ENCODE assay signal across 20 cellular contexts in genomic region chr1:6271001-6271400, GRCh38. TPM values are rescaled to one million over a fixed set of nuclear protein-coding genes. Genes with fewer than 3 reads are reported as not detected.
"Had no signal": no experiment of that assay in that cellular context is flagged by ENCODE, and none has a peak within 500 bp of the region (broad histone marks: within the 10 kb centered on the region; RNA-seq: fewer than 3 reads in every experiment).

No MANE protein-coding gene starts in this region.

- DNase-seq: activated CD4-positive, alpha-beta T cell treated with anti-CD3 and anti-CD28 coated beads, Interleukin-2, amount 10 ng/mL, durations not matched to agents 24 days and 14 days; activated naive CD4-positive, alpha-beta T cell treated with anti-CD3 and anti-CD28 coated beads, Interleukin-2, amount 50 U/mL, for 16 hours; body of pancreas; immature natural killer cell; naive thymus-derived CD4-positive, alpha-beta T cell; sigmoid colon; stimulated activated CD4-positive, alpha-beta T cell treated with anti-CD3 and anti-CD28 coated beads, Interleukin-2, amount 100 ng/mL, for 24 hours; stimulated activated naive B cell treated with anti-CD40 and anti-IgM and Interleukin-4, amounts not matched to agents 10 μg/mL and 1 μg/mL and 100 μg/mL, for 72 hours had no signal

- H3K27me3 Mint-ChIP-seq: activated CD4-positive, alpha-beta T cell treated with anti-CD3 and anti-CD28 coated beads, Interleukin-2, amount 10 ng/mL, durations not matched to agents 24 days and 14 days; central memory CD8-positive, alpha-beta T cell; naive thymus-derived CD4-positive, alpha-beta T cell; stimulated activated naive B cell treated with anti-CD40 and anti-IgM and Interleukin-4, amounts not matched to agents 10 μg/mL and 1 μg/mL and 100 μg/mL, for 72 hours; type B pancreatic cell had no signal

- ATAC-seq: body of pancreas; naive thymus-derived CD4-positive, alpha-beta T cell; stimulated activated naive B cell treated with anti-CD40 and anti-IgM and Interleukin-4, amounts not matched to agents 10 μg/mL and 1 μg/mL and 100 μg/mL, for 72 hours; WTC11 had no signal

- H3K27me3 ChIP-seq: body of pancreas, sigmoid colon had no signal

- H3K9me3 ChIP-seq: body of pancreas, sigmoid colon had no signal

- H3K9me3 Mint-ChIP-seq: activated CD4-positive, alpha-beta T cell treated with anti-CD3 and anti-CD28 coated beads, Interleukin-2, amount 10 ng/mL, durations not matched to agents 24 days and 14 days; activated T-helper 2 cell treated with anti-CD3 and anti-CD28 coated beads, Interferon-gamma antibody, Interleukin-2, Interleukin-4, amounts not matched to agents 10 μg/mL and 5 μg/mL and 100 μg/mL, durations not matched to agents 14 hours and 24 hours and 36 hours; central memory CD8-positive, alpha-beta T cell; immature natural killer cell; naive thymus-derived CD4-positive, alpha-beta T cell; stimulated activated naive B cell treated with anti-CD40 and anti-IgM and Interleukin-4, amounts not matched to agents 10 μg/mL and 1 μg/mL and 100 μg/mL, for 72 hours; T-helper 1 cell treated with Interleukin-12 subunit alpha and Interleukin-12 subunit beta and Interleukin-4 antibody, amounts not matched to agents 30 μg/mL and 1 μg/mL, for 36 hours; type B pancreatic cell; WTC11 had no signal

- H3K4me3 Mint-ChIP-seq: activated CD4-positive, alpha-beta T cell treated with anti-CD3 and anti-CD28 coated beads, Interleukin-2, amount 10 ng/mL, durations not matched to agents 24 days and 14 days; central memory CD8-positive, alpha-beta T cell; immature natural killer cell; naive thymus-derived CD4-positive, alpha-beta T cell; stimulated activated naive B cell treated with anti-CD40 and anti-IgM and Interleukin-4, amounts not matched to agents 10 μg/mL and 1 μg/mL and 100 μg/mL, for 72 hours; T-helper 1 cell treated with Interleukin-12 subunit alpha and Interleukin-12 subunit beta and Interleukin-4 antibody, amounts not matched to agents 30 μg/mL and 1 μg/mL, for 36 hours; type B pancreatic cell; WTC11 had no signal

- H3K36me3 ChIP-seq: sigmoid colon had no signal

- H3K4me3 ChIP-seq: body of pancreas, lung, sigmoid colon had no signal

- H3K4me1 ChIP-seq: body of pancreas had no signal

- H3K36me3 Mint-ChIP-seq: immature natural killer cell; naive thymus-derived CD4-positive, alpha-beta T cell; type B pancreatic cell; WTC11 had no signal

- H3K27ac ChIP-seq: body of pancreas had no signal

- H3K4me1 Mint-ChIP-seq: activated CD4-positive, alpha-beta T cell treated with anti-CD3 and anti-CD28 coated beads, Interleukin-2, amount 10 ng/mL, durations not matched to agents 24 days and 14 days; central memory CD8-positive, alpha-beta T cell; immature natural killer cell; stimulated activated naive B cell treated with anti-CD40 and anti-IgM and Interleukin-4, amounts not matched to agents 10 μg/mL and 1 μg/mL and 100 μg/mL, for 72 hours had no signal

- H3K27ac Mint-ChIP-seq: activated CD4-positive, alpha-beta T cell treated with anti-CD3 and anti-CD28 coated beads, Interleukin-2, amount 10 ng/mL, durations not matched to agents 24 days and 14 days; activated T-helper 2 cell treated with anti-CD3 and anti-CD28 coated beads, Interferon-gamma antibody, Interleukin-2, Interleukin-4, amounts not matched to agents 10 μg/mL and 5 μg/mL and 100 μg/mL, durations not matched to agents 14 hours and 24 hours and 36 hours; immature natural killer cell; naive thymus-derived CD4-positive, alpha-beta T cell; stimulated activated naive B cell treated with anti-CD40 and anti-IgM and Interleukin-4, amounts not matched to agents 10 μg/mL and 1 μg/mL and 100 μg/mL, for 72 hours; T-helper 1 cell treated with Interleukin-12 subunit alpha and Interleukin-12 subunit beta and Interleukin-4 antibody, amounts not matched to agents 30 μg/mL and 1 μg/mL, for 36 hours; type B pancreatic cell; WTC11 had no signal

RNA-seq across cellular contexts. Expression of gene GPR153, which starts 10.1 kb away (rescaled TPM):
- polyA plus RNA-seq: naive thymus-derived CD4-positive, alpha-beta T cell had no signal

RNA-seq across cellular contexts. Expression of gene HES3, which starts 27.0 kb away (rescaled TPM):
- total RNA-seq: activated CD4-positive, alpha-beta T cell treated with anti-CD3 and anti-CD28 coated beads, Interleukin-2, amount 10 ng/mL, durations not matched to agents 24 days and 14 days; activated T-helper 2 cell treated with anti-CD3 and anti-CD28 coated beads, Interferon-gamma antibody, Interleukin-2, Interleukin-4, amounts not matched to agents 10 μg/mL and 5 μg/mL and 100 μg/mL, durations not matched to agents 14 hours and 24 hours and 36 hours; body of pancreas; glomerular endothelial cell; left colon; lung; naive thymus-derived CD4-positive, alpha-beta T cell; omental fat pad; pulmonary artery endothelial cell; sigmoid colon; subcutaneous adipose tissue had no signal
- polyA plus RNA-seq: esophagus; immature natural killer cell; lung; naive thymus-derived CD4-positive, alpha-beta T cell; sigmoid colon had no signal
